1 cellular context compared by ENCODE assay signal in genomic region chr2:219308142-219309093, GRCh38.
A peak's percentile ranks its signal among the peaks of the same experiment; 100 is the strongest.
TF ChIP-seq lines count a peak whose summit lies in the region.

No MANE protein-coding gene starts in this region.

TF ChIP-seq in HepG2, 621 proteins besides CTCF, POLR2A, EP300 and RAD21 (continued from another document and continues in another):
- TF ChIP-seq ZNF646 (CRISPR knock-in tag; IDR thresholded peaks at IDR 0.05): no peak
- TF ChIP-seq ZNF569 (CRISPR knock-in tag; IDR thresholded peaks at IDR 0.05; ENCODE audit: borderline replicate concordance): no peak
- TF ChIP-seq MTERF4 (CRISPR knock-in tag; IDR thresholded peaks at IDR 0.05): peak; percentile 91; the same call in 1 of the 2 replicates
- no peak for TF ChIP-seq ZFP82 (CRISPR knock-in tag; IDR thresholded peaks at IDR 0.05; ENCODE audit: borderline replicate concordance)
- no peak for TF ChIP-seq PAF1 (CRISPR knock-in tag; IDR thresholded peaks at IDR 0.05)
- TF ChIP-seq HBP1 (CRISPR knock-in tag; IDR thresholded peaks at IDR 0.05; ENCODE audit: low read depth): peak; percentile 98
- TF ChIP-seq ZNF543 (CRISPR knock-in tag; IDR thresholded peaks at IDR 0.05): peak; percentile 83; the same call in 1 of the 2 replicates
- TF ChIP-seq ZBTB8A (CRISPR knock-in tag; IDR thresholded peaks at IDR 0.05; ENCODE audit: borderline replicate concordance, low read depth): no peak; the same call in 1 of the 2 replicates
- TF ChIP-seq RELA (CRISPR knock-in tag; IDR thresholded peaks at IDR 0.05): peak; percentile 88; the same call in 1 of the 2 replicates
- no peak for TF ChIP-seq CHD4 (IDR thresholded peaks at IDR 0.05; ENCODE audit: borderline replicate concordance, low read length)
- peak; percentile 88; the same call in 1 of the 2 replicates for TF ChIP-seq ZNF430 (CRISPR knock-in tag; IDR thresholded peaks at IDR 0.05)
- peak; percentile 93; the same call in 1 of the 2 replicates for TF ChIP-seq POGK (CRISPR knock-in tag; conservative IDR thresholded peaks at IDR 0.05)
- no peak for TF ChIP-seq ZHX2 (IDR thresholded peaks at IDR 0.05; ENCODE audit: low read depth)
- TF ChIP-seq ZHX2 (CRISPR knock-in tag; IDR thresholded peaks at IDR 0.05; ENCODE audit: borderline replicate concordance): peak; percentile 99
- TF ChIP-seq PRDM4 (CRISPR knock-in tag; IDR thresholded peaks at IDR 0.05; ENCODE audit: borderline replicate concordance): peak; percentile 97; the same call in 1 of the 2 replicates
- TF ChIP-seq ZNF670 (CRISPR knock-in tag; IDR thresholded peaks at IDR 0.05; ENCODE audit: borderline replicate concordance): no peak; the same call in 1 of the 2 replicates
- peak; percentile 92 for TF ChIP-seq IRF2 (CRISPR knock-in tag; IDR thresholded peaks at IDR 0.05)
- TF ChIP-seq ZNF83 (CRISPR knock-in tag; IDR thresholded peaks at IDR 0.05; ENCODE audit: borderline replicate concordance): peak; percentile 93; the same call in 1 of the 2 replicates
- no peak for TF ChIP-seq SMARCE1 (IDR thresholded peaks at IDR 0.05; ENCODE audit: borderline replicate concordance)
- peak; percentile 97 for TF ChIP-seq HOXA9 (CRISPR knock-in tag; IDR thresholded peaks at IDR 0.05; ENCODE audit: borderline replicate concordance)
- peak; percentile 91 for TF ChIP-seq XBP1 (CRISPR knock-in tag; IDR thresholded peaks at IDR 0.05)
- peak; percentile 86; the same call in 1 of the 2 replicates for TF ChIP-seq TMF1 (CRISPR knock-in tag; IDR thresholded peaks at IDR 0.05; ENCODE audit: low read depth)
- peak; percentile 95 for TF ChIP-seq ZNF441 (CRISPR knock-in tag; IDR thresholded peaks at IDR 0.05; ENCODE audit: borderline replicate concordance)
- no peak for TF ChIP-seq GABPA (IDR thresholded peaks at IDR 0.05; ENCODE audit: low read depth, low read length)
- TF ChIP-seq GABPA (CRISPR knock-in tag; IDR thresholded peaks at IDR 0.05; ENCODE audit: low read depth): peak; percentile 25; the same call in 1 of the 2 replicates
- peak; percentile 63 for TF ChIP-seq JUNB (CRISPR knock-in tag; IDR thresholded peaks at IDR 0.05; ENCODE audit: borderline replicate concordance)
- TF ChIP-seq MIXL1 (CRISPR knock-in tag; IDR thresholded peaks at IDR 0.05): peak; percentile 93
- no peak for TF ChIP-seq ZNF326 (CRISPR knock-in tag; IDR thresholded peaks at IDR 0.05; ENCODE audit: borderline replicate concordance)
- TF ChIP-seq KDM5B (CRISPR knock-in tag; IDR thresholded peaks at IDR 0.05; ENCODE audit: borderline replicate concordance): peak; percentile 93; the same call in 1 of the 2 replicates
- TF ChIP-seq ZNF703 (CRISPR knock-in tag; IDR thresholded peaks at IDR 0.05; ENCODE audit: borderline replicate concordance): no peak
- TF ChIP-seq ZNF234 (CRISPR knock-in tag; conservative IDR thresholded peaks at IDR 0.05): peak; percentile 84; the same call in 1 of the 2 replicates
- 0 out of 2 replicates have a peak, but pooled peaks have one; percentile 34 for TF ChIP-seq ZFP91 (CRISPR knock-in tag; IDR thresholded peaks at IDR 0.05; ENCODE audit: borderline replicate concordance)
- peak; percentile 99 for TF ChIP-seq NKX3-1 (CRISPR knock-in tag; IDR thresholded peaks at IDR 0.05)
- peak; percentile 88 for TF ChIP-seq ZFYVE20 (CRISPR knock-in tag; IDR thresholded peaks at IDR 0.05; ENCODE audit: borderline replicate concordance, low read depth)
- TF ChIP-seq ARHGAP35 (CRISPR knock-in tag; IDR thresholded peaks at IDR 0.05; ENCODE audit: borderline replicate concordance): peak; percentile 92; the same call in 1 of the 2 replicates
